ENCODE assay signal across 8 cellular contexts in the genomic region with DNA sequence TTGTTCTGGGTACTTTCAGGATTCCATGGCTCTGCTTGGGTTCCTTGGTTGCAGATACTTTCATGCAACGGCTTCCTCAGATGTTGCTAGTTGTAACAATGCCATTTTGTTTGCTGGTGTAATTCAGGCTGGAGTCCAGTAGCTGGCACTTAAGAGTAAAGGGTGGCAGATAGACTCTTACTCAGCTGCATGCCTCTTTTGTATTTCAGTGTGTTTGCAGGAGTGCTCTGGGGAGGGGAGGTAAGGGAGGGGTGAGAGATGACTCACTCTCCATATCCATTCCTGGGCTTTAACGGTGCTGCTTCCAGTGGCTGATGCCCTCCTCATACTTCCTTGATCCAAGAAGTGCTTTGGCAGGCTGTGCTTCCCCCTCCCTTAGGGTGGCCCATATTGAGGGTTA.
DNase-seq lines count a peak whose midpoint lies in the region; ATAC-seq and TF ChIP-seq lines count a peak whose summit lies in the region.

No MANE protein-coding gene starts in this region.

- H3K4me1 Mint-ChIP-seq in Calu3 (ENCODE audit: low read depth, unreplicated experiment) = peaks cover 13% of the 10 kb centered on the region

- peaks cover 7% of the 10 kb centered on the region for H3K9me3 Mint-ChIP-seq in Calu3 (ENCODE audit: low read depth, unreplicated experiment)

- DNase-seq in Calu3 (peak; percentile 63), LoVo (ENCODE audit: low spot score) (peak; percentile 66), astrocyte of the spinal cord (ENCODE audit: low read depth, low spot score) (peak; percentile 81), left kidney (ENCODE audit: low read depth, low spot score) (peak; percentile 14), KBM-7 (no peak)
- no peak for DNase-seq in stimulated activated CD4-positive, alpha-beta T cell treated with anti-CD3 and anti-CD28 coated beads, Interleukin-2, amount 100 ng/mL, for 24 hours

- peak overlapping the region; percentile 29 for H3K4me3 Mint-ChIP-seq in Calu3 (ENCODE audit: low read depth, unreplicated experiment)

- TF ChIP-seq CTCF in Calu3 (IDR thresholded peaks at IDR 0.05; ENCODE audit: unreplicated experiment) = peak; percentile 12
- peak; percentile 63 for TF ChIP-seq CTCF in astrocyte of the spinal cord (IDR thresholded peaks at IDR 0.05; ENCODE audit: low read depth, low read length)

- intact Hi-C loops in Calu3 (cut with micrococcal nuclease; ENCODE audit: unreplicated experiment) = loop anchor here (10.0 kb wide), 1 partner anchor 339 kb away; no protein-coding TSS in a partner anchor

- ATAC-seq in HG03432 (IDR thresholded peaks at IDR 0.05; ENCODE audit: unreplicated experiment) = no peak
- ATAC-seq in HG02885 (IDR thresholded peaks at IDR 0.05; ENCODE audit: poor library complexity, unreplicated experiment) = no peak

- H3K4me3 ChIP-seq in astrocyte of the spinal cord (ENCODE audit: low read depth, low read length) = no peak overlapping the region

- CTCF ChIA-PET in Calu3 (lab: Charles Lee) = interaction anchor here (1.0 to 1.6 kb wide), 3 partner anchors 26 to 233 kb away, joined by 3 to 4 read pairs (median 4); no protein-coding TSS in a partner anchor

- BruUV-seq in Calu3 (replicated peaks; lab: Mats Ljungman, UMichigan) = no TSS peak

- no peaks in the 10 kb centered on the region for H3K27me3 Mint-ChIP-seq in Calu3 (ENCODE audit: unreplicated experiment)

- H3K36me3 Mint-ChIP-seq in Calu3 (ENCODE audit: insufficient read depth, unreplicated experiment) = no peaks in the 10 kb centered on the region

- H3K27ac Mint-ChIP-seq in Calu3 (ENCODE audit: unreplicated experiment) = peak overlapping the region; percentile 57

- in situ Hi-C loops in astrocyte of the spinal cord (cut with HindIII; ENCODE audit: low sequenced_read_pairs) (no loop called here), KBM-7 (cut with MboI; ENCODE audit: low pct_unique_long_range_greater_than_20kb, low sequenced_read_pairs) (no loop called here)

Comparison
In these comparisons a context has a peak if more than half of its experiments do, and no peak if none do; other contexts are left out.
1. DNase-seq: peak in Calu3 (single experiment), LoVo (single experiment), astrocyte of the spinal cord (single experiment) and left kidney (single experiment); none in KBM-7 (single experiment) and stimulated activated CD4-positive, alpha-beta T cell treated with anti-CD3 and anti-CD28 coated beads, Interleukin-2, amount 100 ng/mL, for 24 hours (0 of 2).